In the genomic region with DNA sequence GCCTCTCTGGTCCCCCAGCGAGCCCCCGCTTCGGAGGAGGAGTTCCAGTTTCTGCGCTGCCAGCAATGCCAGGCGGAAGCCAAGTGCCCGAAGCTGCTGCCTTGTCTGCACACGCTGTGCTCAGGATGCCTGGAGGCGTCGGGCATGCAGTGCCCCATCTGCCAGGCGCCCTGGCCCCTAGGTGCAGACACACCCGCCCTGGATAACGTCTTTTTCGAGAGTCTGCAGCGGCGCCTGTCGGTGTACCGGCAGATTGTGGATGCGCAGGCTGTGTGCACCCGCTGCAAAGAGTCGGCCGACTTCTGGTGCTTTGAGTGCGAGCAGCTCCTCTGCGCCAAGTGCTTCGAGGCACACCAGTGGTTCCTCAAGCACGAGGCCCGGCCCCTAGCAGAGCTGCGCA, we compare ENCODE assay signal across 12 cellular contexts. TPM values are rescaled to one million over a fixed set of nuclear protein-coding genes. Genes with fewer than 3 reads are reported as not detected.
DNase-seq lines count a peak whose midpoint lies in the region; ATAC-seq and TF ChIP-seq lines count a peak whose summit lies in the region.
"Had no signal": no experiment of that assay in that cellular context is flagged by ENCODE, and none has a peak within 500 bp of the region (broad histone marks: within the 10 kb centered on the region; RNA-seq: fewer than 3 reads in every experiment).

No MANE protein-coding gene starts in this region.

- H3K79me2 ChIP-seq in Loucy (ENCODE audit: insufficient read depth, low read length), result peaks cover 80% of the 10 kb centered on the region

- peaks cover 26 to 49% of the 10 kb centered on the region in 2 donors for H3K36me3 Mint-ChIP-seq in CD14-positive monocyte

- DNase-seq in CD14-positive monocyte (ENCODE audit: low spot score), result no peak
- DNase-seq in breast epithelium (ENCODE audit: low spot score in 2 of 2), result no peak
- DNase-seq in middle frontal gyrus (ENCODE audit: extremely low spot score, low spot score), result no peak
- DNase-seq in germinal center (ENCODE audit: low spot score), result no peak
- DNase-seq in sciatic nerve (ENCODE audit: low spot score), result no peak
- DNase-seq: effector CD4-positive, alpha-beta T cell; Karpas-422; NCI-H2081 treated with DMSO at 0.1 percent for 48 hours had no signal

- H3K9me3 Mint-ChIP-seq in CD14-positive monocyte, result peaks cover 0 to 5% (median 0%) of the 10 kb centered on the region in 7 donors

- H3K4me2 ChIP-seq in Loucy (ENCODE audit: low read depth, low read length, poor library complexity, severe bottlenecking), result peak overlapping the region; percentile 96

- peaks cover 61% of the 10 kb centered on the region for H4K20me1 ChIP-seq in Loucy (ENCODE audit: insufficient read depth, low read length, poor library complexity, severe bottlenecking)

- H3K36me3 ChIP-seq in Loucy (ENCODE audit: insufficient read depth, low read length) (peaks cover 23% of the 10 kb centered on the region; the same call in 1 of the 2 replicates), breast epithelium (no peaks in the 10 kb centered on the region), neutrophil (peaks cover 23% of the 10 kb centered on the region)

- H3K27ac Mint-ChIP-seq in CD14-positive monocyte, result peak overlapping the region in 4 of 7 donors; percentile 22 to 94 (median 81)
- H3K27ac Mint-ChIP-seq: progenitor cell of endocrine pancreas had no signal

- no peaks in the 10 kb centered on the region for H3K9me2 ChIP-seq in Loucy (replicated peaks; ENCODE audit: low read depth, low read length)

- peaks cover 4% of the 10 kb centered on the region; the same call in 1 of the 2 replicates for H3F3A ChIP-seq in Loucy (ENCODE audit: low read depth)

- TF ChIP-seq CTCF in CD14-positive monocyte (IDR thresholded peaks at IDR 0.05) (no peak), Loucy (conservative IDR thresholded peaks at IDR 0.05; ENCODE audit: low read length) (no peak), breast epithelium (IDR thresholded peaks at IDR 0.05) (no peak), neutrophil (IDR thresholded peaks at IDR 0.05) (no peak)

- H3K27me3 ChIP-seq in Loucy (ENCODE audit: insufficient read depth, low read length, poor library complexity, severe bottlenecking) (peaks cover 4% of the 10 kb centered on the region), breast epithelium (no peaks in the 10 kb centered on the region), neutrophil (no peaks in the 10 kb centered on the region)

- peak overlapping the region; percentile 98 for H3K9ac ChIP-seq in Loucy (ENCODE audit: low read depth, low read length, poor library complexity, severe bottlenecking)

- peaks cover 47% of the 10 kb centered on the region for H3K4me1 ChIP-seq in Loucy (ENCODE audit: insufficient read depth, low read length, poor library complexity, severe bottlenecking)
- H3K4me1 ChIP-seq in breast epithelium, result peaks cover 4 to 13% of the 10 kb centered on the region in 2 donors
- H3K4me1 ChIP-seq in neutrophil (ENCODE audit: control insufficient read depth in 1 of 2, insufficient read depth in 1 of 2, low read depth in 1 of 2, low read length in 1 of 2), result peaks cover 46 to 47% of the 10 kb centered on the region in 2 experiments

- intact Hi-C loops in CD14-positive monocyte (cut with micrococcal nuclease) (loop anchor here in 1 of 2 donors (10.0 kb wide), 1 partner anchor 1447 kb away; no protein-coding TSS in a partner anchor), breast epithelium (cut with DNase I; ENCODE audit: low total_unique reads) (no loop called here), sciatic nerve (cut with DNase I) (no loop called here)

- H3K4me1 Mint-ChIP-seq in CD14-positive monocyte, result peaks cover 44% of the 10 kb centered on the region

- H3K4me3 ChIP-seq in Loucy (ENCODE audit: low read length, poor library complexity, severe bottlenecking) (peak overlapping the region; percentile 90), breast epithelium (peak overlapping the region; percentile 86 to 96 (median 93)), neutrophil (ENCODE audit: low read depth in 1 of 2, low read length in 1 of 2) (no peak overlapping the region)

- no peak for ATAC-seq in HG03097 (IDR thresholded peaks at IDR 0.05; ENCODE audit: low FRiP score, unreplicated experiment)
- no peak for ATAC-seq in sciatic nerve

- peak overlapping the region in 1 of 2 donors; percentile 62 for H3K27ac ChIP-seq in breast epithelium
- peak overlapping the region; percentile 91 for H3K27ac ChIP-seq in neutrophil

- H2AFZ ChIP-seq in Loucy (ENCODE audit: low read length), result no peak overlapping the region

- no peak overlapping the region for H3K4me3 Mint-ChIP-seq in CD14-positive monocyte

- TF ChIP-seq POLR2A in breast epithelium (IDR thresholded peaks at IDR 0.05), result no peak

- H3K9me3 ChIP-seq in Loucy (ENCODE audit: insufficient read depth, low read depth, low read length) (no peaks in the 10 kb centered on the region), breast epithelium (no peaks in the 10 kb centered on the region), neutrophil (no peaks in the 10 kb centered on the region)

- H3K27me3 Mint-ChIP-seq in CD14-positive monocyte (ENCODE audit: low read depth in 3 of 3), result peaks cover 0 to 3% (median 0%) of the 10 kb centered on the region in 3 donors
- H3K27me3 Mint-ChIP-seq: progenitor cell of endocrine pancreas had no signal

RNA-seq across cellular contexts. Expression of gene PML, which starts 3.5 kb away (rescaled TPM):
- polyA plus RNA-seq in CD14-positive monocyte, result 10 to 100 TPM; 13.1 to 20.6 TPM
- total RNA-seq in breast epithelium (100 to 1,000 TPM in 1 of 3 donors, 10 to 100 TPM in 2; 37.8 to 103 (median 49.8) TPM), sciatic nerve (86.6 TPM)

RNA-seq across cellular contexts. Expression of gene STOML1, which starts 5.9 kb away (rescaled TPM):
- polyA plus RNA-seq in CD14-positive monocyte, result 1 to 10 TPM; 3.8 to 4.7 TPM
- total RNA-seq in breast epithelium, result 10 to 100 TPM in 1 of 3 donors, 1 to 10 TPM in 2; 8.5 to 10.7 (median 9.7) TPM
- total RNA-seq in sciatic nerve, result 15.2 TPM

Comparison
In these comparisons a context has a peak if more than half of its experiments do, and no peak if none do; other contexts are left out.
1. H3K4me3 ChIP-seq: peak in Loucy (single experiment) and breast epithelium (3 of 3); none in neutrophil (0 of 2).